ENCODE assay signal across 1 cellular context in the genomic region with DNA sequence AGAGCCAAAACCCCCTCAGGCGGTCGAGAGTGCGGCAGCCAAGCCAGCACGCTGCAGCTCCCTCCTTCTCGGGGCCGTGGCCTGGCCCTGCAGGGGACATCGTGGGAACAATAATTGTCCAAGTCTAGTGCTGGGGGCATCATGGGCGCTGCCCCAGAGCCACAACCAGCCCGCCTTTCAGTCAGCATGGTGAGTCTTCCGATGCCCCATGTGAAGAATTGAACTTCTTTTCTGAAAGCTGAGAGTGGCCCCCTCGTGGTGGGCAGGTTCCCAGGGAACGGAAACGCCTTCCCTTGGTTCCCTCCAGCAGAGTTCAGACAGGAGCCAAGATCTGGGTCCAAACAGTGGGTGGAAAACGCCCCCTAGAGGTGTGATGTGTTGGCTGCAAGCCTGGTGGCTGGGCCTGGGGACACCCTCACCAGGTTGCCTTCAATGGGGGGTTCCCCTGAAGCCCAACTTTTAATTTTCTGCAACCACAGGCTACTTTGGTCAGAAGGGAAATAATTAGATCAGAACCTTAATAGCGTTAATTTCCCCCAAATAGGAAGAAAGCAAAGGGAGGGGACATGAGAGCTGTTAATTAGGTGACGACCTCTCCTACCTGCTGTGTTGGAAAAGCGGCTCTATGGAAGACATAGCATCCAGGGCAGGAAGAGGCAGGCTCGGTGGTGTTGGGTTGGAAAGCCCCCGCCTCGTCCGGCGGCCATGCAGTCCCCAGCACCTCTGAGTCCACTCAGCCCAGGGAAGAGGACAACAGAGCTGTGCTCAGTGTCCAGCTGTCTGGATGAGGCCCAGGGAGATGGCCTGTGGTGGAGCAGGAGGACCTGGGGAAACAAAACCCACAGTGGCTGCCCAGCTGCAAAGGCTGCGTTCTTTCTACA.
A peak's percentile ranks its signal among the peaks of the same experiment; 100 is the strongest.
TF ChIP-seq lines count a peak whose summit lies in the region.

No MANE protein-coding gene starts in this region.

TF ChIP-seq in HepG2, 621 proteins besides CTCF, POLR2A, EP300 and RAD21 (continued from another document and continues in another):
- TF ChIP-seq, protein P1, sequence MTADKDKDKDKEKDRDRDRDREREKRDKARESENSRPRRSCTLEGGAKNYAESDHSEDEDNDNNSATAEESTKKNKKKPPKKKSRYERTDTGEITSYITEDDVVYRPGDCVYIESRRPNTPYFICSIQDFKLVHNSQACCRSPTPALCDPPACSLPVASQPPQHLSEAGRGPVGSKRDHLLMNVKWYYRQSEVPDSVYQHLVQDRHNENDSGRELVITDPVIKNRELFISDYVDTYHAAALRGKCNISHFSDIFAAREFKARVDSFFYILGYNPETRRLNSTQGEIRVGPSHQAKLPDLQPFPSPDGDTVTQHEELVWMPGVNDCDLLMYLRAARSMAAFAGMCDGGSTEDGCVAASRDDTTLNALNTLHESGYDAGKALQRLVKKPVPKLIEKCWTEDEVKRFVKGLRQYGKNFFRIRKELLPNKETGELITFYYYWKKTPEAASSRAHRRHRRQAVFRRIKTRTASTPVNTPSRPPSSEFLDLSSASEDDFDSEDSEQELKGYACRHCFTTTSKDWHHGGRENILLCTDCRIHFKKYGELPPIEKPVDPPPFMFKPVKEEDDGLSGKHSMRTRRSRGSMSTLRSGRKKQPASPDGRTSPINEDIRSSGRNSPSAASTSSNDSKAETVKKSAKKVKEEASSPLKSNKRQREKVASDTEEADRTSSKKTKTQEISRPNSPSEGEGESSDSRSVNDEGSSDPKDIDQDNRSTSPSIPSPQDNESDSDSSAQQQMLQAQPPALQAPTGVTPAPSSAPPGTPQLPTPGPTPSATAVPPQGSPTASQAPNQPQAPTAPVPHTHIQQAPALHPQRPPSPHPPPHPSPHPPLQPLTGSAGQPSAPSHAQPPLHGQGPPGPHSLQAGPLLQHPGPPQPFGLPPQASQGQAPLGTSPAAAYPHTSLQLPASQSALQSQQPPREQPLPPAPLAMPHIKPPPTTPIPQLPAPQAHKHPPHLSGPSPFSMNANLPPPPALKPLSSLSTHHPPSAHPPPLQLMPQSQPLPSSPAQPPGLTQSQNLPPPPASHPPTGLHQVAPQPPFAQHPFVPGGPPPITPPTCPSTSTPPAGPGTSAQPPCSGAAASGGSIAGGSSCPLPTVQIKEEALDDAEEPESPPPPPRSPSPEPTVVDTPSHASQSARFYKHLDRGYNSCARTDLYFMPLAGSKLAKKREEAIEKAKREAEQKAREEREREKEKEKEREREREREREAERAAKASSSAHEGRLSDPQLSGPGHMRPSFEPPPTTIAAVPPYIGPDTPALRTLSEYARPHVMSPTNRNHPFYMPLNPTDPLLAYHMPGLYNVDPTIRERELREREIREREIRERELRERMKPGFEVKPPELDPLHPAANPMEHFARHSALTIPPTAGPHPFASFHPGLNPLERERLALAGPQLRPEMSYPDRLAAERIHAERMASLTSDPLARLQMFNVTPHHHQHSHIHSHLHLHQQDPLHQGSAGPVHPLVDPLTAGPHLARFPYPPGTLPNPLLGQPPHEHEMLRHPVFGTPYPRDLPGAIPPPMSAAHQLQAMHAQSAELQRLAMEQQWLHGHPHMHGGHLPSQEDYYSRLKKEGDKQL (CRISPR knock-in tag; IDR thresholded peaks at IDR 0.05; ENCODE audit: low read depth): peak; percentile 35; the same call in 1 of the 2 replicates
- TF ChIP-seq ZEB1 (IDR thresholded peaks at IDR 0.05; ENCODE audit: insufficient replicate concordance, low read depth): no peak
- TF ChIP-seq PRMT3 (CRISPR knock-in tag; IDR thresholded peaks at IDR 0.05; ENCODE audit: borderline replicate concordance, low read depth): no peak
- TF ChIP-seq, protein P2, sequence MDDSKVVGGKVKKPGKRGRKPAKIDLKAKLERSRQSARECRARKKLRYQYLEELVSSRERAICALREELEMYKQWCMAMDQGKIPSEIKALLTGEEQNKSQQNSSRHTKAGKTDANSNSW (CRISPR knock-in tag; IDR thresholded peaks at IDR 0.05; ENCODE audit: borderline replicate concordance): peak; percentile 72; the same call in 1 of the 2 replicates
- TF ChIP-seq FOXK1 (CRISPR knock-in tag; IDR thresholded peaks at IDR 0.05; ENCODE audit: borderline replicate concordance, low read depth): no peak; the same call in 1 of the 2 replicates
- no peak for TF ChIP-seq DNMT3B (CRISPR knock-in tag; conservative IDR thresholded peaks at IDR 0.05)
- no peak for TF ChIP-seq ZNF354B (CRISPR knock-in tag; IDR thresholded peaks at IDR 0.05)
- TF ChIP-seq TEAD3 (CRISPR knock-in tag; optimal IDR thresholded peaks at IDR 0.05; ENCODE audit: borderline replicate concordance): peak; percentile 76
- no peak for TF ChIP-seq RARG (CRISPR knock-in tag; IDR thresholded peaks at IDR 0.05; ENCODE audit: low read depth)
- TF ChIP-seq ZNF484 (CRISPR knock-in tag; IDR thresholded peaks at IDR 0.05; ENCODE audit: borderline replicate concordance, low read depth): no peak
- TF ChIP-seq MIER3 (CRISPR knock-in tag; IDR thresholded peaks at IDR 0.05; ENCODE audit: borderline replicate concordance): peak; percentile 77; the same call in 1 of the 2 replicates
- no peak for TF ChIP-seq NR2C2 (CRISPR knock-in tag; IDR thresholded peaks at IDR 0.05; ENCODE audit: borderline replicate concordance)
- TF ChIP-seq SRY (CRISPR knock-in tag; IDR thresholded peaks at IDR 0.05): no peak
- TF ChIP-seq CC2D1A (CRISPR knock-in tag; IDR thresholded peaks at IDR 0.05): no peak
- no peak for TF ChIP-seq ADNP (CRISPR knock-in tag; IDR thresholded peaks at IDR 0.05)
- no peak for TF ChIP-seq NFIC (IDR thresholded peaks at IDR 0.05; ENCODE audit: low read length)
- TF ChIP-seq TBP (CRISPR knock-in tag; IDR thresholded peaks at IDR 0.05): no peak
- peak; percentile 84 for TF ChIP-seq SALL1 (CRISPR knock-in tag; IDR thresholded peaks at IDR 0.05)
- TF ChIP-seq ZNF382 (CRISPR knock-in tag; IDR thresholded peaks at IDR 0.05; ENCODE audit: borderline replicate concordance): no peak
- TF ChIP-seq ZZZ3 (CRISPR knock-in tag; IDR thresholded peaks at IDR 0.05; ENCODE audit: borderline replicate concordance): no peak
- TF ChIP-seq MATR3 (CRISPR knock-in tag; IDR thresholded peaks at IDR 0.05): no peak
- TF ChIP-seq, protein P3, sequence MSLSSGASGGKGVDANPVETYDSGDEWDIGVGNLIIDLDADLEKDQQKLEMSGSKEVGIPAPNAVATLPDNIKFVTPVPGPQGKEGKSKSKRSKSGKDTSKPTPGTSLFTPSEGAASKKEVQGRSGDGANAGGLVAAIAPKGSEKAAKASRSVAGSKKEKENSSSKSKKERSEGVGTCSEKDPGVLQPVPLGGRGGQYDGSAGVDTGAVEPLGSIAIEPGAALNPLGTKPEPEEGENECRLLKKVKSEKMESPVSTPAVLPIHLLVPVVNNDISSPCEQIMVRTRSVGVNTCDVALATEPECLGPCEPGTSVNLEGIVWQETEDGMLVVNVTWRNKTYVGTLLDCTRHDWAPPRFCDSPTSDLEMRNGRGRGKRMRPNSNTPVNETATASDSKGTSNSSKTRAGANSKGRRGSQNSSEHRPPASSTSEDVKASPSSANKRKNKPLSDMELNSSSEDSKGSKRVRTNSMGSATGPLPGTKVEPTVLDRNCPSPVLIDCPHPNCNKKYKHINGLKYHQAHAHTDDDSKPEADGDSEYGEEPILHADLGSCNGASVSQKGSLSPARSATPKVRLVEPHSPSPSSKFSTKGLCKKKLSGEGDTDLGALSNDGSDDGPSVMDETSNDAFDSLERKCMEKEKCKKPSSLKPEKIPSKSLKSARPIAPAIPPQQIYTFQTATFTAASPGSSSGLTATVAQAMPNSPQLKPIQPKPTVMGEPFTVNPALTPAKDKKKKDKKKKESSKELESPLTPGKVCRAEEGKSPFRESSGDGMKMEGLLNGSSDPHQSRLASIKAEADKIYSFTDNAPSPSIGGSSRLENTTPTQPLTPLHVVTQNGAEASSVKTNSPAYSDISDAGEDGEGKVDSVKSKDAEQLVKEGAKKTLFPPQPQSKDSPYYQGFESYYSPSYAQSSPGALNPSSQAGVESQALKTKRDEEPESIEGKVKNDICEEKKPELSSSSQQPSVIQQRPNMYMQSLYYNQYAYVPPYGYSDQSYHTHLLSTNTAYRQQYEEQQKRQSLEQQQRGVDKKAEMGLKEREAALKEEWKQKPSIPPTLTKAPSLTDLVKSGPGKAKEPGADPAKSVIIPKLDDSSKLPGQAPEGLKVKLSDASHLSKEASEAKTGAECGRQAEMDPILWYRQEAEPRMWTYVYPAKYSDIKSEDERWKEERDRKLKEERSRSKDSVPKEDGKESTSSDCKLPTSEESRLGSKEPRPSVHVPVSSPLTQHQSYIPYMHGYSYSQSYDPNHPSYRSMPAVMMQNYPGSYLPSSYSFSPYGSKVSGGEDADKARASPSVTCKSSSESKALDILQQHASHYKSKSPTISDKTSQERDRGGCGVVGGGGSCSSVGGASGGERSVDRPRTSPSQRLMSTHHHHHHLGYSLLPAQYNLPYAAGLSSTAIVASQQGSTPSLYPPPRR (CRISPR knock-in tag; IDR thresholded peaks at IDR 0.05; ENCODE audit: borderline replicate concordance): no peak
- peak; percentile 94 for TF ChIP-seq KDM3A (CRISPR knock-in tag; IDR thresholded peaks at IDR 0.05; ENCODE audit: low read depth)
- no peak for TF ChIP-seq ZNF879 (CRISPR knock-in tag; IDR thresholded peaks at IDR 0.05)
- peak; percentile 86 for TF ChIP-seq HOXA5 (CRISPR knock-in tag; IDR thresholded peaks at IDR 0.05)
- TF ChIP-seq, protein P4, sequence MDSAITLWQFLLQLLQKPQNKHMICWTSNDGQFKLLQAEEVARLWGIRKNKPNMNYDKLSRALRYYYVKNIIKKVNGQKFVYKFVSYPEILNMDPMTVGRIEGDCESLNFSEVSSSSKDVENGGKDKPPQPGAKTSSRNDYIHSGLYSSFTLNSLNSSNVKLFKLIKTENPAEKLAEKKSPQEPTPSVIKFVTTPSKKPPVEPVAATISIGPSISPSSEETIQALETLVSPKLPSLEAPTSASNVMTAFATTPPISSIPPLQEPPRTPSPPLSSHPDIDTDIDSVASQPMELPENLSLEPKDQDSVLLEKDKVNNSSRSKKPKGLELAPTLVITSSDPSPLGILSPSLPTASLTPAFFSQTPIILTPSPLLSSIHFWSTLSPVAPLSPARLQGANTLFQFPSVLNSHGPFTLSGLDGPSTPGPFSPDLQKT (CRISPR knock-in tag; IDR thresholded peaks at IDR 0.05; ENCODE audit: borderline replicate concordance): 0 out of 2 replicates have a peak, but pooled peaks have one; percentile 16
- TF ChIP-seq WIZ (CRISPR knock-in tag; IDR thresholded peaks at IDR 0.05): no peak
- TF ChIP-seq XRCC5 (optimal IDR thresholded peaks at IDR 0.05; ENCODE audit: low read length): peak; percentile 100
- TF ChIP-seq, protein P5, sequence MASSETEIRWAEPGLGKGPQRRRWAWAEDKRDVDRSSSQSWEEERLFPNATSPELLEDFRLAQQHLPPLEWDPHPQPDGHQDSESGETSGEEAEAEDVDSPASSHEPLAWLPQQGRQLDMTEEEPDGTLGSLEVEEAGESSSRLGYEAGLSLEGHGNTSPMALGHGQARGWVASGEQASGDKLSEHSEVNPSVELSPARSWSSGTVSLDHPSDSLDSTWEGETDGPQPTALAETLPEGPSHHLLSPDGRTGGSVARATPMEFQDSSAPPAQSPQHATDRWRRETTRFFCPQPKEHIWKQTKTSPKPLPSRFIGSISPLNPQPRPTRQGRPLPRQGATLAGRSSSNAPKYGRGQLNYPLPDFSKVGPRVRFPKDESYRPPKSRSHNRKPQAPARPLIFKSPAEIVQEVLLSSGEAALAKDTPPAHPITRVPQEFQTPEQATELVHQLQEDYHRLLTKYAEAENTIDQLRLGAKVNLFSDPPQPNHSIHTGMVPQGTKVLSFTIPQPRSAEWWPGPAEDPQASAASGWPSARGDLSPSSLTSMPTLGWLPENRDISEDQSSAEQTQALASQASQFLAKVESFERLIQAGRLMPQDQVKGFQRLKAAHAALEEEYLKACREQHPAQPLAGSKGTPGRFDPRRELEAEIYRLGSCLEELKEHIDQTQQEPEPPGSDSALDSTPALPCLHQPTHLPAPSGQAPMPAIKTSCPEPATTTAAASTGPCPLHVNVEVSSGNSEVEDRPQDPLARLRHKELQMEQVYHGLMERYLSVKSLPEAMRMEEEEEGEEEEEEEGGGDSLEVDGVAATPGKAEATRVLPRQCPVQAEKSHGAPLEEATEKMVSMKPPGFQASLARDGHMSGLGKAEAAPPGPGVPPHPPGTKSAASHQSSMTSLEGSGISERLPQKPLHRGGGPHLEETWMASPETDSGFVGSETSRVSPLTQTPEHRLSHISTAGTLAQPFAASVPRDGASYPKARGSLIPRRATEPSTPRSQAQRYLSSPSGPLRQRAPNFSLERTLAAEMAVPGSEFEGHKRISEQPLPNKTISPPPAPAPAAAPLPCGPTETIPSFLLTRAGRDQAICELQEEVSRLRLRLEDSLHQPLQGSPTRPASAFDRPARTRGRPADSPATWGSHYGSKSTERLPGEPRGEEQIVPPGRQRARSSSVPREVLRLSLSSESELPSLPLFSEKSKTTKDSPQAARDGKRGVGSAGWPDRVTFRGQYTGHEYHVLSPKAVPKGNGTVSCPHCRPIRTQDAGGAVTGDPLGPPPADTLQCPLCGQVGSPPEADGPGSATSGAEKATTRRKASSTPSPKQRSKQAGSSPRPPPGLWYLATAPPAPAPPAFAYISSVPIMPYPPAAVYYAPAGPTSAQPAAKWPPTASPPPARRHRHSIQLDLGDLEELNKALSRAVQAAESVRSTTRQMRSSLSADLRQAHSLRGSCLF (CRISPR knock-in tag; IDR thresholded peaks at IDR 0.05; ENCODE audit: borderline replicate concordance): no peak
- TF ChIP-seq, protein P6, sequence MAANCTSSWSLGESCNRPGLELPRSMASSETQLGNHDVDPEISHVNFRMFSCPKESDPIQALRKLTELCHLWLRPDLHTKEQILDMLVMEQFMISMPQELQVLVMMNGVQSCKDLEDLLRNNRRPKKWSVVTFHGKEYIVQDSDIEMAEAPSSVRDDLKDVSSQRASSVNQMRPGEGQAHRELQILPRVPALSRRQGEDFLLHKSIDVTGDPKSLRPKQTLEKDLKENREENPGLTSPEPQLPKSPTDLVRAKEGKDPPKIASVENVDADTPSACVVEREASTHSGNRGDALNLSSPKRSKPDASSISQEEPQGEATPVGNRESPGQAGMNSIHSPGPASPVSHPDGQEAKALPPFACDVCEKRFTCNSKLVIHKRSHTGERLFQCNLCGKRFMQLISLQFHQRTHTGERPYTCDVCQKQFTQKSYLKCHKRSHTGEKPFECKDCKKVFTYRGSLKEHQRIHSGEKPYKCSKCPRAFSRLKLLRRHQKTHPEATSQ (CRISPR knock-in tag; IDR thresholded peaks at IDR 0.05; ENCODE audit: borderline replicate concordance): no peak
- no peak for TF ChIP-seq RFX5 (IDR thresholded peaks at IDR 0.05; ENCODE audit: low read depth, low read length)
- no peak; the same call in 1 of the 2 replicates for TF ChIP-seq ZNF121 (CRISPR knock-in tag; IDR thresholded peaks at IDR 0.05)
- peak; percentile 49 for TF ChIP-seq FOXA3 (CRISPR knock-in tag; IDR thresholded peaks at IDR 0.05)
- TF ChIP-seq ZNF501 (CRISPR knock-in tag; IDR thresholded peaks at IDR 0.05): peak; percentile 59; the same call in 1 of the 2 replicates
- TF ChIP-seq, protein P7, sequence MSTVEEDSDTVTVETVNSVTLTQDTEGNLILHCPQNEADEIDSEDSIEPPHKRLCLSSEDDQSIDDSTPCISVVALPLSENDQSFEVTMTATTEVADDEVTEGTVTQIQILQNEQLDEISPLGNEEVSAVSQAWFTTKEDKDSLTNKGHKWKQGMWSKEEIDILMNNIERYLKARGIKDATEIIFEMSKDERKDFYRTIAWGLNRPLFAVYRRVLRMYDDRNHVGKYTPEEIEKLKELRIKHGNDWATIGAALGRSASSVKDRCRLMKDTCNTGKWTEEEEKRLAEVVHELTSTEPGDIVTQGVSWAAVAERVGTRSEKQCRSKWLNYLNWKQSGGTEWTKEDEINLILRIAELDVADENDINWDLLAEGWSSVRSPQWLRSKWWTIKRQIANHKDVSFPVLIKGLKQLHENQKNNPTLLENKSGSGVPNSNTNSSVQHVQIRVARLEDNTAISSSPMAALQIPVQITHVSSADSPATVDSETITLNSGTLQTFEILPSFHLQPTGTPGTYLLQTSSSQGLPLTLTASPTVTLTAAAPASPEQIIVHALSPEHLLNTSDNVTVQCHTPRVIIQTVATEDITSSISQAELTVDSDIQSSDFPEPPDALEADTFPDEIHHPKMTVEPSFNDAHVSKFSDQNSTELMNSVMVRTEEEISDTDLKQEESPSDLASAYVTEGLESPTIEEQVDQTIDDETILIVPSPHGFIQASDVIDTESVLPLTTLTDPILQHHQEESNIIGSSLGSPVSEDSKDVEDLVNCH (CRISPR knock-in tag; IDR thresholded peaks at IDR 0.05): no peak
- no peak for TF ChIP-seq ZNF496 (CRISPR knock-in tag; IDR thresholded peaks at IDR 0.05; ENCODE audit: insufficient replicate concordance)
